11 cellular contexts compared by ENCODE assay signal in genomic region chr11:62033191-62034044, GRCh38.
DNase-seq lines count a peak whose midpoint lies in the region; ATAC-seq, FAIRE-seq and TF ChIP-seq lines count a peak whose summit lies in the region.
"Had no signal": no experiment of that assay in that cellular context is flagged by ENCODE, and none has a peak within 500 bp of the region (broad histone marks: within the 10 kb centered on the region; RNA-seq: fewer than 3 reads in every experiment).

No MANE protein-coding gene starts in this region.

- in situ Hi-C loops in mammary epithelial cell (cut with MboI; ENCODE audit: low sequenced_read_pairs in 2 of 2) = no loop called here

- no peak overlapping the region for H3K4me2 ChIP-seq in mammary epithelial cell (ENCODE audit: insufficient read depth, low read depth, low read length)

- peaks cover 0 to 10% (median 0%) of the 10 kb centered on the region in 5 donors for H3K36me3 Mint-ChIP-seq in naive thymus-derived CD4-positive, alpha-beta T cell

- WGBS in mammary epithelial cell (ENCODE audit: low coverage, missing lambda C conversion rate) = 59% methylated on average over 12 of the region's 12 CpGs

- no peak overlapping the region for H3K27ac ChIP-seq in mammary epithelial cell (ENCODE audit: insufficient read depth, low read depth, low read length)
- no peak overlapping the region for H3K27ac ChIP-seq in naive thymus-derived CD4-positive, alpha-beta T cell (ENCODE audit: low read depth, low read length)
- H3K27ac ChIP-seq: SK-N-MC had no signal

- POLR2A ChIA-PET in naive thymus-derived CD4-positive, alpha-beta T cell (lab: Charles Lee) = interaction anchor here (0.7 kb wide), 1 partner anchor 66 kb away, joined by 3 read pairs; the partner anchor contains the start of gene FTH1

- no peak for TF ChIP-seq POLR2A in H54 (IDR thresholded peaks at IDR 0.05; ENCODE audit: low read depth, low read length)

- no peaks in the 10 kb centered on the region for H3K36me3 ChIP-seq in mammary epithelial cell (ENCODE audit: insufficient read depth, low read length)
- no peaks in the 10 kb centered on the region for H3K36me3 ChIP-seq in naive thymus-derived CD4-positive, alpha-beta T cell (ENCODE audit: control insufficient read depth in 2 of 3, insufficient read depth in 3 of 3, low read length in 3 of 3)

- no peaks in the 10 kb centered on the region for H4K20me1 ChIP-seq in mammary epithelial cell (ENCODE audit: insufficient read depth, low read length)

- H3K4me3 Mint-ChIP-seq in naive thymus-derived CD4-positive, alpha-beta T cell = peak overlapping the region in 1 of 10 donors; percentile 1
- H3K4me3 Mint-ChIP-seq: activated CD4-positive, alpha-beta T cell treated with anti-CD3 and anti-CD28 coated beads, Interleukin-2, amount 10 ng/mL, durations not matched to agents 7 days and 5 days; activated T-helper 17 cell treated with anti-CD3 and anti-CD28 coated beads, Interleukin-2, amount 50 U/mL, for 72 hours had no signal

- no TSS peak for BruUV-seq in mammary epithelial cell (replicated peaks; lab: Mats Ljungman, UMichigan)

- peak overlapping the region in 6 of 9 donors; percentile 9 to 84 (median 34) for H3K27ac Mint-ChIP-seq in naive thymus-derived CD4-positive, alpha-beta T cell
- H3K27ac Mint-ChIP-seq: activated CD4-positive, alpha-beta T cell treated with anti-CD3 and anti-CD28 coated beads, Interleukin-2, amount 10 ng/mL, durations not matched to agents 7 days and 5 days; activated T-helper 17 cell treated with anti-CD3 and anti-CD28 coated beads, Interleukin-2, amount 50 U/mL, for 72 hours had no signal

- FAIRE-seq in H54 (lab: Jason Lieb, UNC) = peak; percentile 38

- peaks cover 7% of the 10 kb centered on the region for H3K9me3 ChIP-seq in mammary epithelial cell (replicated peaks; ENCODE audit: insufficient read depth, low read length)
- H3K9me3 ChIP-seq in naive thymus-derived CD4-positive, alpha-beta T cell (ENCODE audit: control insufficient read depth in 2 of 3, low read length in 3 of 3) = no peaks in the 10 kb centered on the region

- DNase-seq in H54 (ENCODE audit: insufficient read length, low spot score) (peak; percentile 42), NOMO-1 treated with DMSO at 0.1 percent for 48 hours (lab: John Stamatoyannopoulos, UW; ENCODE audit: unreplicated experiment) (peak; percentile 80), mammary epithelial cell (peak; percentile 80), GF-D8 (lab: John Stamatoyannopoulos, UW) (no peak), ecto neural progenitor cell (ENCODE audit: low spot score) (no peak)
- no peak for DNase-seq in naive thymus-derived CD4-positive, alpha-beta T cell
- DNase-seq in stimulated activated naive CD4-positive, alpha-beta T cell (lab: John Stamatoyannopoulos, UW) = no peak
- DNase-seq: activated CD4-positive, alpha-beta T cell treated with anti-CD3 and anti-CD28 coated beads, Interleukin-2, amount 10 ng/mL, durations not matched to agents 7 days and 5 days had no signal

- intact Hi-C loops in mammary epithelial cell (cut with micrococcal nuclease) = no loop called here
- intact Hi-C loops in naive thymus-derived CD4-positive, alpha-beta T cell (cut with micrococcal nuclease) = no loop called here

- CTCF ChIA-PET in mammary epithelial cell (lab: Charles Lee; ENCODE audit: low non-redundant PET) = no interaction called here
- CTCF ChIA-PET in naive thymus-derived CD4-positive, alpha-beta T cell (lab: Charles Lee) = no interaction called here

- no peak for TF ChIP-seq CTCF in mammary epithelial cell (conservative IDR thresholded peaks at IDR 0.05 in 1 of 2, IDR thresholded peaks at IDR 0.05 in 1 of 2; ENCODE audit: extremely low read depth in 1 of 2, insufficient read depth in 1 of 2, low read depth in 1 of 2, low read length in 2 of 2)

- H2AFZ ChIP-seq in mammary epithelial cell (ENCODE audit: low read depth, low read length) = no peak overlapping the region

- no peaks in the 10 kb centered on the region for H3K79me2 ChIP-seq in mammary epithelial cell (ENCODE audit: insufficient read depth, low read length)

- dilution Hi-C loops in mammary epithelial cell (cut with HindIII; ENCODE audit: low sequenced_read_pairs) = no loop called here

- peaks cover 0 to 13% (median 3%) of the 10 kb centered on the region in 11 donors for H3K9me3 Mint-ChIP-seq in naive thymus-derived CD4-positive, alpha-beta T cell
- H3K9me3 Mint-ChIP-seq: activated T-helper 17 cell treated with anti-CD3 and anti-CD28 coated beads, Interleukin-2, amount 50 U/mL, for 72 hours had no signal

- peaks cover 0 to 20% (median 7%) of the 10 kb centered on the region in 5 donors for H3K27me3 Mint-ChIP-seq in naive thymus-derived CD4-positive, alpha-beta T cell
- H3K27me3 Mint-ChIP-seq: activated T-helper 17 cell treated with anti-CD3 and anti-CD28 coated beads, Interleukin-2, amount 50 U/mL, for 72 hours had no signal

- H3K4me3 ChIP-seq in mammary epithelial cell (replicated peaks in 1 of 3; ENCODE audit: insufficient read depth in 1 of 3, low read depth in 2 of 3, low read length in 3 of 3) = no peak overlapping the region
- no peak overlapping the region for H3K4me3 ChIP-seq in naive thymus-derived CD4-positive, alpha-beta T cell (ENCODE audit: low read length)
- H3K4me3 ChIP-seq: SK-N-MC had no signal

- ATAC-seq in naive thymus-derived CD4-positive, alpha-beta T cell = peak; percentile 90
- ATAC-seq in GM18511 (IDR thresholded peaks at IDR 0.05; ENCODE audit: unreplicated experiment) = no peak
- ATAC-seq: activated T-helper 17 cell treated with anti-CD3 and anti-CD28 coated beads, Interleukin-2, amount 50 U/mL, for 72 hours had no signal

- peaks cover 0 to 11% (median 7%) of the 10 kb centered on the region in 7 donors for H3K4me1 Mint-ChIP-seq in naive thymus-derived CD4-positive, alpha-beta T cell
- H3K4me1 Mint-ChIP-seq: activated T-helper 17 cell treated with anti-CD3 and anti-CD28 coated beads, Interleukin-2, amount 50 U/mL, for 72 hours had no signal

- H3K4me1 ChIP-seq in mammary epithelial cell (ENCODE audit: insufficient read depth, low read length) = peaks cover 9% of the 10 kb centered on the region
- no peaks in the 10 kb centered on the region for H3K4me1 ChIP-seq in naive thymus-derived CD4-positive, alpha-beta T cell (ENCODE audit: control insufficient read depth in 2 of 2, insufficient read depth in 2 of 2, low read length in 2 of 2)

- H3K9ac ChIP-seq in mammary epithelial cell (ENCODE audit: insufficient read depth, low read length) = no peak overlapping the region

- H3K27me3 ChIP-seq in mammary epithelial cell (ENCODE audit: insufficient read depth, low read length) = no peaks in the 10 kb centered on the region
- no peaks in the 10 kb centered on the region for H3K27me3 ChIP-seq in naive thymus-derived CD4-positive, alpha-beta T cell (ENCODE audit: control insufficient read depth in 2 of 2, insufficient read depth in 2 of 2, low read length in 2 of 2)

Comparison
In these comparisons a context has a peak if more than half of its experiments do, and no peak if none do; other contexts are left out.
1. DNase-seq: peak in H54 (single experiment), NOMO-1 treated with DMSO at 0.1 percent for 48 hours (single experiment) and mammary epithelial cell (single experiment); none in naive thymus-derived CD4-positive, alpha-beta T cell (0 of 9), stimulated activated naive CD4-positive, alpha-beta T cell (0 of 6), GF-D8 (single experiment) and ecto neural progenitor cell (single experiment).